Comparison of ENCODE assay signal across 21 cellular contexts in genomic region chr18:58025205-58025604, GRCh38. TPM values are rescaled to one million over a fixed set of nuclear protein-coding genes. Genes with fewer than 3 reads are reported as not detected.
A peak's percentile ranks its signal among the peaks of the same experiment; 100 is the strongest.
DNase-seq lines count a peak whose midpoint lies in the region; ATAC-seq, FAIRE-seq and TF ChIP-seq lines count a peak whose summit lies in the region.
"Had no signal": no experiment of that assay in that cellular context is flagged by ENCODE, and none has a peak within 500 bp of the region (broad histone marks: within the 10 kb centered on the region; RNA-seq: fewer than 3 reads in every experiment).

No MANE protein-coding gene starts in this region.

- H3K4me3 ChIP-seq in GM23338, result no peak overlapping the region
- no peak overlapping the region for H3K4me3 ChIP-seq in H1 (ENCODE audit: extremely low read depth in 1 of 4, insufficient read depth in 2 of 4, low read depth in 3 of 4, low read length in 4 of 4)

- no peak for FAIRE-seq in H1 (lab: Jason Lieb, UNC)
- FAIRE-seq: A204.1, GM12892, GM18507 had no signal

- H3K36me3 ChIP-seq in GM23338 (ENCODE audit: insufficient read depth) (no peaks in the 10 kb centered on the region), H1 (ENCODE audit: control insufficient read depth in 2 of 4, insufficient read depth in 4 of 4, low read length in 3 of 4) (no peaks in the 10 kb centered on the region)

- no peak overlapping the region for H3K9ac ChIP-seq in H1 (replicated peaks in 1 of 4; ENCODE audit: extremely low read depth in 1 of 4, low read depth in 3 of 4, low read length in 3 of 4)

- H4K20me1 ChIP-seq in GM23338 (replicated peaks; ENCODE audit: insufficient read depth) (no peaks in the 10 kb centered on the region), H1 (replicated peaks in 1 of 2; ENCODE audit: control insufficient read depth in 1 of 2, insufficient read depth in 2 of 2, low read length in 2 of 2) (no peaks in the 10 kb centered on the region)

- H3K27ac ChIP-seq in GM23338 (ENCODE audit: low read depth), result no peak overlapping the region
- H3K27ac ChIP-seq in H1 (ENCODE audit: low read depth, low read length), result no peak overlapping the region
- H3K27ac ChIP-seq: C4-2B had no signal

- H3K18ac ChIP-seq in H1 (ENCODE audit: extremely low read depth, low read length), result no peak overlapping the region

- TF ChIP-seq EP300 in Ishikawa (IDR thresholded peaks at IDR 0.05; ENCODE audit: borderline replicate concordance) (no peak), H1 (IDR thresholded peaks at IDR 0.05; ENCODE audit: borderline replicate concordance in 1 of 2, low read depth in 2 of 2, low read length in 2 of 2) (no peak)

- WGBS in H1 (ENCODE audit: extremely low coverage in 1 of 2, insufficient coverage in 1 of 2, insufficient read length in 1 of 2, insufficient replicate concordance in 2 of 2, low coverage in 1 of 2, low lambda C conversion rate in 2 of 2, missing lambda C conversion rate in 1 of 2), 2 experiments, result 93% methylated on average over 7 of the region's 7 CpGs; no CpG with 5 or more reads in 1 of the 2 experiments

- no peaks in the 10 kb centered on the region for H3K9me3 Mint-ChIP-seq in GM23338
- H3K9me3 Mint-ChIP-seq: CD4-positive, alpha-beta T cell; H9 had no signal

- no peak overlapping the region for H2BK5ac ChIP-seq in H1 (ENCODE audit: low read depth, low read length)

- H3K36me3 Mint-ChIP-seq in GM23338 (ENCODE audit: low read depth), result no peaks in the 10 kb centered on the region

- no peak overlapping the region for H3K56ac ChIP-seq in H1 (replicated peaks; ENCODE audit: insufficient read length, low read depth, low read length)

- TF ChIP-seq POLR2A in H1 (IDR thresholded peaks at IDR 0.05; ENCODE audit: control extremely low read depth in 1 of 2, low read depth in 2 of 2, low read length in 2 of 2), result no peak

- POLR2A ChIA-PET in H1 (lab: Charles Lee; ENCODE audit: partially characterized antibody), result interaction anchor here (1.1 kb wide), 1 partner anchor 67 kb away, joined by 3 read pairs; no protein-coding TSS in a partner anchor

- no peak overlapping the region for H4K5ac ChIP-seq in H1 (ENCODE audit: insufficient read length, low read depth, low read length)

- H3K23me2 ChIP-seq in H1 (ENCODE audit: low read depth, low read length), result no peaks in the 10 kb centered on the region

- H3K79me2 ChIP-seq in GM23338 (replicated peaks; ENCODE audit: insufficient read depth), result no peaks in the 10 kb centered on the region
- no peaks in the 10 kb centered on the region for H3K79me2 ChIP-seq in H1 (ENCODE audit: control insufficient read depth in 1 of 2, insufficient read depth in 2 of 2, low read length in 2 of 2)

- H3K27ac Mint-ChIP-seq in GM23338, result no peak overlapping the region
- H3K27ac Mint-ChIP-seq: CD4-positive, alpha-beta T cell had no signal

- H3K27me3 ChIP-seq in GM23338 (ENCODE audit: insufficient read depth) (no peaks in the 10 kb centered on the region), H1 (replicated peaks in 1 of 4; ENCODE audit: control insufficient read depth in 3 of 4, extremely low read depth in 1 of 4, insufficient read depth in 3 of 4, low read length in 3 of 4) (no peaks in the 10 kb centered on the region; a peak in 1 of 7 replicates)

- H3K9me2 ChIP-seq in GM23338 (ENCODE audit: insufficient read depth), result peaks cover 4% of the 10 kb centered on the region; the same call in 1 of the 2 replicates

- DNase-seq in GM23338 (ENCODE audit: low spot score) (no peak), H1 (ENCODE audit: low read depth in 1 of 2, low spot score in 2 of 2) (no peak), islet precursor cell (peak; percentile 39), NAMALWA (ENCODE audit: low spot score) (no peak), NCI-H82 treated with DMSO at 0.1 percent for 48 hours (lab: John Stamatoyannopoulos, UW; ENCODE audit: unreplicated experiment) (no peak)
- DNase-seq: AML-193; CD4-positive, alpha-beta T cell; DMS153; DMS79; GDM1; GOT3; H9; Karpas-422; KBM-7 had no signal

- H2BK15ac ChIP-seq in H1 (ENCODE audit: low read length), result no peak overlapping the region

- no peaks in the 10 kb centered on the region for H3F3A ChIP-seq in GM23338 (replicated peaks; ENCODE audit: low read depth)

- no peak for TF ChIP-seq RAD21 in Ishikawa (IDR thresholded peaks at IDR 0.05; ENCODE audit: low read depth)
- no peak for TF ChIP-seq RAD21 in H1 (IDR thresholded peaks at IDR 0.05 in 1 of 2, conservative IDR thresholded peaks at IDR 0.05 in 1 of 2; ENCODE audit: low read depth in 2 of 2, low read length in 2 of 2)

- peak overlapping the region; percentile 30; the same call in 1 of the 2 replicates for H2BK12ac ChIP-seq in H1 (ENCODE audit: low read depth, low read length)

- no peak overlapping the region for H3K4ac ChIP-seq in H1 (replicated peaks; ENCODE audit: insufficient read length, low read depth, low read length)

- H4K8ac ChIP-seq in H1 (ENCODE audit: extremely low read depth, insufficient read depth, low read length), result no peak overlapping the region

- ATAC-seq in GM23338 (no peak), GM18861 (IDR thresholded peaks at IDR 0.05; ENCODE audit: unreplicated experiment) (no peak), GM21447 (IDR thresholded peaks at IDR 0.05; ENCODE audit: unreplicated experiment) (no peak)

- H3K14ac ChIP-seq in H1 (ENCODE audit: insufficient read length), result no peak overlapping the region

- peaks cover 2% of the 10 kb centered on the region for H3K27me3 Mint-ChIP-seq in GM23338 (ENCODE audit: insufficient read depth, low read depth, poor library complexity)

- no peak overlapping the region for H3K4me3 Mint-ChIP-seq in GM23338
- H3K4me3 Mint-ChIP-seq: CD4-positive, alpha-beta T cell; H9 had no signal

- no peak overlapping the region for H4K91ac ChIP-seq in H1 (replicated peaks; ENCODE audit: insufficient read length, low read length)

- H3K23ac ChIP-seq in H1 (ENCODE audit: insufficient read length), result no peak overlapping the region

- no peak overlapping the region for H3K4me2 ChIP-seq in GM23338
- H3K4me2 ChIP-seq in H1 (ENCODE audit: insufficient read depth in 1 of 2, low read depth in 2 of 2, low read length in 2 of 2), result no peak overlapping the region

- no peaks in the 10 kb centered on the region for H3K79me1 ChIP-seq in H1 (ENCODE audit: low read depth, low read length)

- H3K9me3 ChIP-seq in H1 (ENCODE audit: insufficient read depth in 2 of 2, low read depth in 1 of 2, low read length in 1 of 2), result no peaks in the 10 kb centered on the region

- peaks cover 15% of the 10 kb centered on the region for H3K4me1 ChIP-seq in GM23338 (ENCODE audit: insufficient read depth)
- H3K4me1 ChIP-seq in H1 (replicated peaks in 1 of 4; ENCODE audit: control insufficient read depth in 3 of 4, insufficient read depth in 4 of 4, low read length in 3 of 4), result peaks cover 0 to 5% (median 3%) of the 10 kb centered on the region in 4 experiments; a peak in 4 of 7 replicates

- peaks cover 5% of the 10 kb centered on the region; the same call in 2 of the 3 replicates for H3K4me1 Mint-ChIP-seq in GM23338

- H2BK20ac ChIP-seq in H1 (ENCODE audit: low read length), result no peak overlapping the region

- no peak overlapping the region for H2BK120ac ChIP-seq in H1 (replicated peaks; ENCODE audit: low read depth, low read length)

- H2AK5ac ChIP-seq in H1 (ENCODE audit: low read depth, low read length), result no peak overlapping the region

- CTCF ChIA-PET in H1 (lab: Charles Lee; ENCODE audit: partially characterized antibody), result interaction anchor here (1.0 to 3.4 kb wide), 8 partner anchors 10 to 144 kb away, joined by 3 to 11 read pairs (median 4); partner anchors contain the start of gene NEDD4L

- TF ChIP-seq CTCF in GM23338 (conservative IDR thresholded peaks at IDR 0.05; ENCODE audit: low read depth in 2 of 2) (no peak), H1 (IDR thresholded peaks at IDR 0.05; ENCODE audit: control extremely low read depth in 1 of 3, insufficient read depth in 1 of 3, low read depth in 1 of 3, low read length in 3 of 3) (no peak)

- H2AFZ ChIP-seq in GM23338 (peak overlapping the region; percentile 83; the same call in 1 of the 2 replicates), H1 (ENCODE audit: low read length) (no peak overlapping the region)

TF ChIP-seq in Ishikawa, 13 proteins besides CTCF, POLR2A, EP300 and RAD21 (continues in another document):
- TF ChIP-seq TEAD4 (IDR thresholded peaks at IDR 0.05) (no peak), CEBPB (IDR thresholded peaks at IDR 0.05) (0 out of 2 replicates have a peak, but pooled peaks have one; percentile 17), MAX (IDR thresholded peaks at IDR 0.05) (no peak)

TF ChIP-seq in H1, 55 proteins besides CTCF, POLR2A, EP300 and RAD21:
- TF ChIP-seq CEBPB (IDR thresholded peaks at IDR 0.05; ENCODE audit: low read depth, low read length), result peak; percentile 17; the same call in 1 of the 2 replicates
- no peak for TF ChIP-seq NRF1 (IDR thresholded peaks at IDR 0.05; ENCODE audit: low read depth, low read length)

RNA-seq across cellular contexts. Expression of gene NEDD4L, which starts 18.8 kb away (rescaled TPM):
- total RNA-seq in GM23338 (2014; rRNA removed; shearing (Covaris generic)), result 60.5 and 72.3 TPM in 2 replicates
- polyA plus RNA-seq in GM23338 (2016; fragmentation: Nextera tagmentation; extraction: Ambion mirVana), result 36.2 and 40.7 TPM in 2 replicates
- 63.4 and 69.8 TPM in 2 replicates for total RNA-seq in H1 (2021; fragmentation: NEBNext Ultra II Directional; extraction: Animal tissue kit (Norgen Biotek cat#: 25700))
- 37.3 and 53.0 TPM in 2 replicates for polyA plus RNA-seq in H1 (2011; rRNA removed)
- polyA plus RNA-seq in H1 (2011; cell fraction: cytosol; rRNA removed), result 35.7 TPM
- 112 TPM for polyA plus RNA-seq in H1 (2011; cell fraction: nucleus; rRNA removed)
- polyA plus RNA-seq in H1 (2012, experiment 1 of 2), result 49.0 to 66.6 TPM (median 55.2 TPM) in 4 replicates
- 14.1 TPM for polyA plus RNA-seq in H1 (2012, experiment 2 of 2)
- polyA plus RNA-seq in H1 (2013, experiment 1 of 2), result 60.0 TPM
- polyA plus RNA-seq in H1 (2013, experiment 2 of 2), result 63.7 TPM
- 77.2 and 91.8 TPM in 2 replicates for polyA minus RNA-seq in H1 (2011; rRNA and poly(A)+ RNA removed)
- 35.2 TPM for polyA minus RNA-seq in H1 (2011; cell fraction: cytosol; rRNA and poly(A)+ RNA removed)
- 128 TPM for polyA minus RNA-seq in H1 (2011; cell fraction: nucleus; rRNA and poly(A)+ RNA removed)
